38 cellular contexts compared by ENCODE assay signal in genomic region chr4:147328189-147328588, GRCh38.
"Had no signal": no experiment of that assay in that cellular context is flagged by ENCODE, and none has a peak within 500 bp of the region (broad histone marks: within the 10 kb centered on the region; RNA-seq: fewer than 3 reads in every experiment).

No MANE protein-coding gene starts in this region.

- DNase-seq: activated B cell treated with CpG ODN at 0.5 μM for 24 hours; activated CD4-positive, alpha-beta memory T cell treated with anti-CD3 and anti-CD28 coated beads, Interleukin-2, amount 10 ng/mL, durations not matched to agents 7 days and 5 days; activated CD4-positive, alpha-beta T cell treated with anti-CD3 and anti-CD28 coated beads for 4 hours; activated CD4-positive, alpha-beta T cell treated with anti-CD3 and anti-CD28 coated beads, Interleukin-2, amount 50 U/mL, for 1 hour; activated CD4-positive, CD25-positive, alpha-beta regulatory T cell treated with anti-CD3 and anti-CD28 coated beads, Interleukin-2, amount 50 U/mL, for 72 hours; activated CD8-positive, alpha-beta memory T cell treated with anti-CD3 and anti-CD28 coated beads for 24 hours; activated CD8-positive, alpha-beta memory T cell treated with anti-CD3 and anti-CD28 coated beads, Interleukin-2, amount 10 ng/mL, durations not matched to agents 7 days and 5 days; activated CD8-positive, alpha-beta memory T cell treated with anti-CD3 and anti-CD28 coated beads, Interleukin-2, amount 50 U/mL, for 48 hours; activated effector memory CD4-positive, alpha-beta T cell treated with anti-CD3 and anti-CD28 coated beads, Interleukin-2, amount 50 U/mL, for 16 hours; activated naive CD4-positive, alpha-beta T cell; activated naive CD4-positive, alpha-beta T cell treated with anti-CD3 and anti-CD28 coated beads, Interleukin-2, amount 50 U/mL, for 16 hours; activated naive CD8-positive, alpha-beta T cell treated with anti-CD3 and anti-CD28 coated beads for 36 hours; activated T-cell treated with anti-CD3 and anti-CD28 coated beads, Interleukin-2, amount 50 U/mL, for 72 hours; amniotic stem cell; aorta; brain microvascular endothelial cell; Karpas-422; KBM-7; MM.1S; MV-4-11; NCI-H1092; NCI-H1436 treated with DMSO at 0.1 percent for 48 hours; NCI-H1694 treated with DMSO at 0.1 percent for 48 hours; NCI-H2029; NCI-H510A; NCI-H526; NCI-H748 treated with DMSO at 0.1 percent for 48 hours; NK-92 treated with Interleukin-12 subunit alpha and Interleukin-12 subunit beta, amount 100 ng/mL, for 24 hours; PC-3; Peyer's patch; RPMI8226; SW 1271; T-helper 1 cell; T-helper 2 cell; T-helper 9 cell had no signal

- H3K27ac Mint-ChIP-seq: activated B cell treated with CpG ODN at 0.5 μM for 24 hours; activated CD4-positive, alpha-beta memory T cell treated with anti-CD3 and anti-CD28 coated beads, Interleukin-2, amount 10 ng/mL, durations not matched to agents 7 days and 5 days; activated CD8-positive, alpha-beta memory T cell treated with anti-CD3 and anti-CD28 coated beads, Interleukin-2, amount 10 ng/mL, durations not matched to agents 7 days and 5 days; activated naive CD8-positive, alpha-beta T cell treated with anti-CD3 and anti-CD28 coated beads for 36 hours; activated T-cell treated with anti-CD3 and anti-CD28 coated beads, Interleukin-2, amount 50 U/mL, for 72 hours; activated T-helper 17 cell treated with anti-CD3 and anti-CD28 coated beads, Interleukin-2, amount 50 U/mL, for 72 hours had no signal

- H3K4me3 ChIP-seq: Peyer's patch had no signal

- ATAC-seq: activated CD8-positive, alpha-beta memory T cell treated with anti-CD3 and anti-CD28 coated beads, Interleukin-2, amount 10 ng/mL, durations not matched to agents 7 days and 5 days; activated T-cell treated with anti-CD3 and anti-CD28 coated beads, Interleukin-2, amount 50 U/mL, for 72 hours; activated T-helper 17 cell treated with anti-CD3 and anti-CD28 coated beads, Interleukin-2, amount 50 U/mL, for 72 hours; PC-3 had no signal

- H3K9me3 ChIP-seq: Peyer's patch had no signal

- H3K27ac ChIP-seq: brain microvascular endothelial cell, Peyer's patch, VCaP had no signal

- H3K9me3 Mint-ChIP-seq: activated B cell treated with CpG ODN at 0.5 μM for 24 hours; activated CD4-positive, alpha-beta memory T cell treated with anti-CD3 and anti-CD28 coated beads, Interleukin-2, amount 10 ng/mL, durations not matched to agents 7 days and 5 days; activated naive CD8-positive, alpha-beta T cell treated with anti-CD3 and anti-CD28 coated beads for 36 hours; activated T-cell treated with anti-CD3 and anti-CD28 coated beads, Interleukin-2, amount 50 U/mL, for 72 hours; activated T-helper 17 cell treated with anti-CD3 and anti-CD28 coated beads, Interleukin-2, amount 50 U/mL, for 72 hours; central memory CD8-positive, alpha-beta T cell had no signal

- H3K4me1 ChIP-seq: Peyer's patch had no signal

- H3K27me3 Mint-ChIP-seq: activated B cell treated with CpG ODN at 0.5 μM for 24 hours; activated CD4-positive, alpha-beta memory T cell treated with anti-CD3 and anti-CD28 coated beads, Interleukin-2, amount 10 ng/mL, durations not matched to agents 7 days and 5 days; activated CD8-positive, alpha-beta memory T cell treated with anti-CD3 and anti-CD28 coated beads, Interleukin-2, amount 10 ng/mL, durations not matched to agents 7 days and 5 days; central memory CD8-positive, alpha-beta T cell had no signal

- H3K36me3 Mint-ChIP-seq: activated CD8-positive, alpha-beta memory T cell treated with anti-CD3 and anti-CD28 coated beads, Interleukin-2, amount 10 ng/mL, durations not matched to agents 7 days and 5 days; activated naive CD8-positive, alpha-beta T cell treated with anti-CD3 and anti-CD28 coated beads for 36 hours had no signal

- H3K4me3 Mint-ChIP-seq: activated B cell treated with CpG ODN at 0.5 μM for 24 hours; activated CD4-positive, alpha-beta memory T cell treated with anti-CD3 and anti-CD28 coated beads, Interleukin-2, amount 10 ng/mL, durations not matched to agents 7 days and 5 days; activated CD8-positive, alpha-beta memory T cell treated with anti-CD3 and anti-CD28 coated beads, Interleukin-2, amount 10 ng/mL, durations not matched to agents 7 days and 5 days; activated naive CD8-positive, alpha-beta T cell treated with anti-CD3 and anti-CD28 coated beads for 36 hours; activated T-cell treated with anti-CD3 and anti-CD28 coated beads, Interleukin-2, amount 50 U/mL, for 72 hours; activated T-helper 17 cell treated with anti-CD3 and anti-CD28 coated beads, Interleukin-2, amount 50 U/mL, for 72 hours; central memory CD8-positive, alpha-beta T cell had no signal

- H3K36me3 ChIP-seq: brain microvascular endothelial cell, Peyer's patch had no signal

- H3K4me1 Mint-ChIP-seq: activated B cell treated with CpG ODN at 0.5 μM for 24 hours; activated CD4-positive, alpha-beta memory T cell treated with anti-CD3 and anti-CD28 coated beads, Interleukin-2, amount 10 ng/mL, durations not matched to agents 7 days and 5 days; activated CD8-positive, alpha-beta memory T cell treated with anti-CD3 and anti-CD28 coated beads, Interleukin-2, amount 10 ng/mL, durations not matched to agents 7 days and 5 days; activated naive CD8-positive, alpha-beta T cell treated with anti-CD3 and anti-CD28 coated beads for 36 hours; activated T-helper 17 cell treated with anti-CD3 and anti-CD28 coated beads, Interleukin-2, amount 50 U/mL, for 72 hours; central memory CD8-positive, alpha-beta T cell had no signal

- H3K27me3 ChIP-seq: brain microvascular endothelial cell, Peyer's patch had no signal
